9 cellular contexts compared by ENCODE assay signal in the genomic region with DNA sequence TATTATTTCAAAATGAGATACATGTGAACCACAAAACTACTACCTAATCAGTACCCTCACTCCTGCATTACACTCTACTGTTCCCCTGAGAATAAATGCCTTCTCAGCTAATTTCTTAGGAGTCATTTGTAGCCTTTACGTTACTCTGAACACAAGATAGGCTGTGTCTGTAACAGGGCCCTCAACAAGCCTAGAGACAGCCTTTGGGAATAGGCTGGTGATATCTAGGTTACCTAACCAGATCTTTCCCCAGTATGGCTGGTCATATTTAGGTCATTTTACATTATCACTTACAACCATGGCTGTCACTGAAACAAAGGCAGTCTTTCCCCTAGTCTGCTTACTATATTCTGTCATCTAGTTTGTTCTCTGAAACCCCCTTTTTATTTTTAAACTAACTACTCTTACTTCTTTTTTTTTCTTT. TPM values are rescaled to one million over a fixed set of nuclear protein-coding genes. Genes with fewer than 3 reads are reported as not detected.
DNase-seq lines count a peak whose midpoint lies in the region; ATAC-seq and TF ChIP-seq lines count a peak whose summit lies in the region.
"Had no signal": no experiment of that assay in that cellular context is flagged by ENCODE, and none has a peak within 500 bp of the region (broad histone marks: within the 10 kb centered on the region; RNA-seq: fewer than 3 reads in every experiment).

No MANE protein-coding gene starts in this region.

- ATAC-seq in GM18870 (IDR thresholded peaks at IDR 0.05; ENCODE audit: unreplicated experiment), result peak; percentile 44
- peak; percentile 43 for ATAC-seq in HG02623 (IDR thresholded peaks at IDR 0.05; ENCODE audit: unreplicated experiment)
- ATAC-seq in memory B cell (ENCODE audit: low read depth), result peak; percentile 39
- ATAC-seq in gastrocnemius medialis, result no peak

- no peaks in the 10 kb centered on the region for H3K9me3 ChIP-seq in gastrocnemius medialis
- H3K9me3 ChIP-seq: sigmoid colon had no signal

- TF ChIP-seq CTCF in gastrocnemius medialis (IDR thresholded peaks at IDR 0.05 in 4 of 5, conservative IDR thresholded peaks at IDR 0.05 in 1 of 5), result no peak

- in situ Hi-C loops in gastrocnemius medialis (cut with MboI; ENCODE audit: low sequenced_read_pairs in 4 of 4), result no loop called here

- H3K36me3 ChIP-seq in gastrocnemius medialis, result peaks cover 0 to 24% of the 10 kb centered on the region in 2 donors

- H3K27me3 Mint-ChIP-seq in memory B cell, result no peaks in the 10 kb centered on the region

- peak overlapping the region; percentile 66 for H3K4me3 Mint-ChIP-seq in memory B cell

- intact Hi-C loops in gastrocnemius medialis (cut with DNase I; ENCODE audit: low total_unique reads), result no loop called here

- peak overlapping the region; percentile 36 for H3K4me3 ChIP-seq in Jurkat, Clone E6-1 (ENCODE audit: low read length)
- H3K4me3 ChIP-seq in gastrocnemius medialis, result no peak overlapping the region
- H3K4me3 ChIP-seq: sigmoid colon had no signal

- H3K27me3 ChIP-seq in gastrocnemius medialis, result no peaks in the 10 kb centered on the region
- H3K27me3 ChIP-seq: sigmoid colon had no signal

- H3K9me3 Mint-ChIP-seq in memory B cell, result no peaks in the 10 kb centered on the region

- TF ChIP-seq POLR2A in gastrocnemius medialis (IDR thresholded peaks at IDR 0.05), result no peak

- H3K36me3 Mint-ChIP-seq in memory B cell, result peaks cover 19% of the 10 kb centered on the region

- H3K4me1 ChIP-seq in gastrocnemius medialis, result no peaks in the 10 kb centered on the region
- H3K4me1 ChIP-seq: sigmoid colon had no signal

- DNase-seq in Jurkat, Clone E6-1 (ENCODE audit: low read depth, low spot score), result peak; percentile 48
- DNase-seq in memory B cell (ENCODE audit: low spot score in 2 of 2) (no peak), NCI-H774 (lab: John Stamatoyannopoulos, UW) (no peak), NCI-H1417 (lab: John Stamatoyannopoulos, UW) (no peak), gastrocnemius medialis (no peak), globus pallidus (ENCODE audit: low spot score) (no peak)
- DNase-seq: sigmoid colon had no signal

- no peak overlapping the region for H3K27ac ChIP-seq in gastrocnemius medialis
- H3K27ac ChIP-seq: sigmoid colon had no signal

- peaks cover 31% of the 10 kb centered on the region for H3K4me1 Mint-ChIP-seq in memory B cell

- H3K27ac Mint-ChIP-seq in memory B cell, result peak overlapping the region; percentile 94

RNA-seq across cellular contexts. Expression of a gene that starts 14.2 kb away (rescaled TPM):
- polyA plus RNA-seq in Jurkat, Clone E6-1 (2012; ENCODE audit: insufficient read depth, insufficient read length), result 25.3 TPM
- total RNA-seq in gastrocnemius medialis, result 10 to 100 TPM in 3 of 4 donors, 1 to 10 TPM in 1; 9.3 to 21.6 (median 15.9) TPM

RNA-seq across cellular contexts. Expression of a gene that starts 14.6 kb away (rescaled TPM):
- 12.0 TPM for polyA plus RNA-seq in Jurkat, Clone E6-1 (2012; ENCODE audit: insufficient read depth, insufficient read length)
- total RNA-seq in gastrocnemius medialis, result 10 to 100 TPM in 1 of 4 donors, 1 to 10 TPM in 3; 5.4 to 10.6 (median 7.5) TPM

Comparison
In these comparisons a context has a peak if more than half of its experiments do, and no peak if none do; other contexts are left out.
1. ATAC-seq: peak in GM18870 (single experiment), HG02623 (single experiment) and memory B cell (single experiment); none in gastrocnemius medialis (0 of 2).